ENCODE assay signal across 1 cellular context in the genomic region with DNA sequence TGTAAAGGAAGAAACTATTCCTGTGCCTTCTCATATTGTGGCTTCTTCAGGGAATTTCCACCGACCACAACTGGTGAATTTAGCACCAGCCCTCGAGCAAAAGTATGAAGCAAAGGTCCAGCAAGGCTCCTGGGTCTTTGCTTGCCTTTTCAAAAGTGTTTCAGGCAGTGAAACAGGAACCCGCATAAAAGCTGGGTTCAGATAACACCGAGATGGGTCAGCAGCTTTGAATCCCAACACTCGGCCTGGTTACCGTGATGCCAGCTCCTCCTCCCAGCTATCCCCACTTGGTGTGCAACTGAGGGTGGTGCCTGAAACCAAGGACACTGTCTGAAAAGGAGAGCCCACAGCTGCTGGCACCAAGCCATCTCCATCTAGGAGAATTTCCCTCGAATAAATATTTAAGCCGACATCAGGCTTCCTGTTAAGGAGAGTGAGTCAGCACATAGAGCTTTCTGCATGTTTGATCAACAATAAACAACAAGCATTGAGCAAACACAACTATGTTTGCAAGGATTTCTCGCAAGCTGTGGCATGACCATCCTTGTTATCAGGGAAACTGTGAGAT.
TF ChIP-seq lines count a peak whose summit lies in the region.

No MANE protein-coding gene starts in this region.

TF ChIP-seq in HepG2, 621 proteins besides CTCF, POLR2A, EP300 and RAD21 (continued from another document and continues in another):
- TF ChIP-seq, protein P1, sequence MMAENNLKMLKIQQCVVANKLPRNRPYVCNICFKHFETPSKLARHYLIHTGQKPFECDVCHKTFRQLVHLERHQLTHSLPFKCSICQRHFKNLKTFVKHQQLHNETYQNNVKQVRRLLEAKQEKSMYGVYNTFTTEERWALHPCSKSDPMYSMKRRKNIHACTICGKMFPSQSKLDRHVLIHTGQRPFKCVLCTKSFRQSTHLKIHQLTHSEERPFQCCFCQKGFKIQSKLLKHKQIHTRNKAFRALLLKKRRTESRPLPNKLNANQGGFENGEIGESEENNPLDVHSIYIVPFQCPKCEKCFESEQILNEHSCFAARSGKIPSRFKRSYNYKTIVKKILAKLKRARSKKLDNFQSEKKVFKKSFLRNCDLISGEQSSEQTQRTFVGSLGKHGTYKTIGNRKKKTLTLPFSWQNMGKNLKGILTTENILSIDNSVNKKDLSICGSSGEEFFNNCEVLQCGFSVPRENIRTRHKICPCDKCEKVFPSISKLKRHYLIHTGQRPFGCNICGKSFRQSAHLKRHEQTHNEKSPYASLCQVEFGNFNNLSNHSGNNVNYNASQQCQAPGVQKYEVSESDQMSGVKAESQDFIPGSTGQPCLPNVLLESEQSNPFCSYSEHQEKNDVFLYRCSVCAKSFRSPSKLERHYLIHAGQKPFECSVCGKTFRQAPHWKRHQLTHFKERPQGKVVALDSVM (CRISPR knock-in tag; IDR thresholded peaks at IDR 0.05): no peak
- TF ChIP-seq ZNF101 (CRISPR knock-in tag; IDR thresholded peaks at IDR 0.05; ENCODE audit: borderline replicate concordance, low read depth) (no peak), ZNF577 (CRISPR knock-in tag; IDR thresholded peaks at IDR 0.05; ENCODE audit: borderline replicate concordance, low read depth) (no peak), ZNF256 (CRISPR knock-in tag; conservative IDR thresholded peaks at IDR 0.05) (no peak), ZNF557 (CRISPR knock-in tag; IDR thresholded peaks at IDR 0.05) (no peak), MEIS1 (CRISPR knock-in tag; IDR thresholded peaks at IDR 0.05; ENCODE audit: borderline replicate concordance) (no peak), SUZ12 (IDR thresholded peaks at IDR 0.05; ENCODE audit: low read depth, low read length) (no peak), CENPT (CRISPR knock-in tag; IDR thresholded peaks at IDR 0.05; ENCODE audit: low read depth) (no peak), SPEN (CRISPR knock-in tag; IDR thresholded peaks at IDR 0.05; ENCODE audit: low read depth) (no peak), TP53 (CRISPR knock-in tag; conservative IDR thresholded peaks at IDR 0.05) (no peak), HCFC1 (IDR thresholded peaks at IDR 0.05; ENCODE audit: low read depth, low read length) (no peak), ZSCAN30 (CRISPR knock-in tag; IDR thresholded peaks at IDR 0.05) (no peak), NFE2 (CRISPR knock-in tag; IDR thresholded peaks at IDR 0.05) (peak; percentile 88), IRX3 (CRISPR knock-in tag; IDR thresholded peaks at IDR 0.05; ENCODE audit: borderline replicate concordance, low read depth) (no peak), ZFY (CRISPR knock-in tag; IDR thresholded peaks at IDR 0.05) (no peak; the same call in 1 of the 2 replicates), STAG1 (CRISPR knock-in tag; IDR thresholded peaks at IDR 0.05) (no peak), WIZ (CRISPR knock-in tag; IDR thresholded peaks at IDR 0.05) (no peak), SKI (IDR thresholded peaks at IDR 0.05; ENCODE audit: partially characterized antibody) (no peak), ARID2 (CRISPR knock-in tag; IDR thresholded peaks at IDR 0.05; ENCODE audit: borderline replicate concordance) (no peak)
- TF ChIP-seq, protein P2, sequence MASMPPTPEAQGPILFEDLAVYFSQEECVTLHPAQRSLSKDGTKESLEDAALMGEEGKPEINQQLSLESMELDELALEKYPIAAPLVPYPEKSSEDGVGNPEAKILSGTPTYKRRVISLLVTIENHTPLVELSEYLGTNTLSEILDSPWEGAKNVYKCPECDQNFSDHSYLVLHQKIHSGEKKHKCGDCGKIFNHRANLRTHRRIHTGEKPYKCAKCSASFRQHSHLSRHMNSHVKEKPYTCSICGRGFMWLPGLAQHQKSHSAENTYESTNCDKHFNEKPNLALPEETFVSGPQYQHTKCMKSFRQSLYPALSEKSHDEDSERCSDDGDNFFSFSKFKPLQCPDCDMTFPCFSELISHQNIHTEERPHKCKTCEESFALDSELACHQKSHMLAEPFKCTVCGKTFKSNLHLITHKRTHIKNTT (CRISPR knock-in tag; IDR thresholded peaks at IDR 0.05): no peak
- TF ChIP-seq, protein P3, sequence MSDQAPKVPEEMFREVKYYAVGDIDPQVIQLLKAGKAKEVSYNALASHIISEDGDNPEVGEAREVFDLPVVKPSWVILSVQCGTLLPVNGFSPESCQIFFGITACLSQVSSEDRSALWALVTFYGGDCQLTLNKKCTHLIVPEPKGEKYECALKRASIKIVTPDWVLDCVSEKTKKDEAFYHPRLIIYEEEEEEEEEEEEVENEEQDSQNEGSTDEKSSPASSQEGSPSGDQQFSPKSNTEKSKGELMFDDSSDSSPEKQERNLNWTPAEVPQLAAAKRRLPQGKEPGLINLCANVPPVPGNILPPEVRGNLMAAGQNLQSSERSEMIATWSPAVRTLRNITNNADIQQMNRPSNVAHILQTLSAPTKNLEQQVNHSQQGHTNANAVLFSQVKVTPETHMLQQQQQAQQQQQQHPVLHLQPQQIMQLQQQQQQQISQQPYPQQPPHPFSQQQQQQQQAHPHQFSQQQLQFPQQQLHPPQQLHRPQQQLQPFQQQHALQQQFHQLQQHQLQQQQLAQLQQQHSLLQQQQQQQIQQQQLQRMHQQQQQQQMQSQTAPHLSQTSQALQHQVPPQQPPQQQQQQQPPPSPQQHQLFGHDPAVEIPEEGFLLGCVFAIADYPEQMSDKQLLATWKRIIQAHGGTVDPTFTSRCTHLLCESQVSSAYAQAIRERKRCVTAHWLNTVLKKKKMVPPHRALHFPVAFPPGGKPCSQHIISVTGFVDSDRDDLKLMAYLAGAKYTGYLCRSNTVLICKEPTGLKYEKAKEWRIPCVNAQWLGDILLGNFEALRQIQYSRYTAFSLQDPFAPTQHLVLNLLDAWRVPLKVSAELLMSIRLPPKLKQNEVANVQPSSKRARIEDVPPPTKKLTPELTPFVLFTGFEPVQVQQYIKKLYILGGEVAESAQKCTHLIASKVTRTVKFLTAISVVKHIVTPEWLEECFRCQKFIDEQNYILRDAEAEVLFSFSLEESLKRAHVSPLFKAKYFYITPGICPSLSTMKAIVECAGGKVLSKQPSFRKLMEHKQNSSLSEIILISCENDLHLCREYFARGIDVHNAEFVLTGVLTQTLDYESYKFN (CRISPR knock-in tag; conservative IDR thresholded peaks at IDR 0.05): peak; percentile 76
- TF ChIP-seq, protein P4, sequence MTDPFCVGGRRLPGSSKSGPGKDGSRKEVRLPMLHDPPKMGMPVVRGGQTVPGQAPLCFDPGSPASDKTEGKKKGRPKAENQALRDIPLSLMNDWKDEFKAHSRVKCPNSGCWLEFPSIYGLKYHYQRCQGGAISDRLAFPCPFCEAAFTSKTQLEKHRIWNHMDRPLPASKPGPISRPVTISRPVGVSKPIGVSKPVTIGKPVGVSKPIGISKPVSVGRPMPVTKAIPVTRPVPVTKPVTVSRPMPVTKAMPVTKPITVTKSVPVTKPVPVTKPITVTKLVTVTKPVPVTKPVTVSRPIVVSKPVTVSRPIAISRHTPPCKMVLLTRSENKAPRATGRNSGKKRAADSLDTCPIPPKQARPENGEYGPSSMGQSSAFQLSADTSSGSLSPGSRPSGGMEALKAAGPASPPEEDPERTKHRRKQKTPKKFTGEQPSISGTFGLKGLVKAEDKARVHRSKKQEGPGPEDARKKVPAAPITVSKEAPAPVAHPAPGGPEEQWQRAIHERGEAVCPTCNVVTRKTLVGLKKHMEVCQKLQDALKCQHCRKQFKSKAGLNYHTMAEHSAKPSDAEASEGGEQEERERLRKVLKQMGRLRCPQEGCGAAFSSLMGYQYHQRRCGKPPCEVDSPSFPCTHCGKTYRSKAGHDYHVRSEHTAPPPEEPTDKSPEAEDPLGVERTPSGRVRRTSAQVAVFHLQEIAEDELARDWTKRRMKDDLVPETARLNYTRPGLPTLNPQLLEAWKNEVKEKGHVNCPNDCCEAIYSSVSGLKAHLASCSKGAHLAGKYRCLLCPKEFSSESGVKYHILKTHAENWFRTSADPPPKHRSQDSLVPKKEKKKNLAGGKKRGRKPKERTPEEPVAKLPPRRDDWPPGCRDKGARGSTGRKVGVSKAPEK (CRISPR knock-in tag; IDR thresholded peaks at IDR 0.05; ENCODE audit: borderline replicate concordance): no peak
- TF ChIP-seq, protein P5, sequence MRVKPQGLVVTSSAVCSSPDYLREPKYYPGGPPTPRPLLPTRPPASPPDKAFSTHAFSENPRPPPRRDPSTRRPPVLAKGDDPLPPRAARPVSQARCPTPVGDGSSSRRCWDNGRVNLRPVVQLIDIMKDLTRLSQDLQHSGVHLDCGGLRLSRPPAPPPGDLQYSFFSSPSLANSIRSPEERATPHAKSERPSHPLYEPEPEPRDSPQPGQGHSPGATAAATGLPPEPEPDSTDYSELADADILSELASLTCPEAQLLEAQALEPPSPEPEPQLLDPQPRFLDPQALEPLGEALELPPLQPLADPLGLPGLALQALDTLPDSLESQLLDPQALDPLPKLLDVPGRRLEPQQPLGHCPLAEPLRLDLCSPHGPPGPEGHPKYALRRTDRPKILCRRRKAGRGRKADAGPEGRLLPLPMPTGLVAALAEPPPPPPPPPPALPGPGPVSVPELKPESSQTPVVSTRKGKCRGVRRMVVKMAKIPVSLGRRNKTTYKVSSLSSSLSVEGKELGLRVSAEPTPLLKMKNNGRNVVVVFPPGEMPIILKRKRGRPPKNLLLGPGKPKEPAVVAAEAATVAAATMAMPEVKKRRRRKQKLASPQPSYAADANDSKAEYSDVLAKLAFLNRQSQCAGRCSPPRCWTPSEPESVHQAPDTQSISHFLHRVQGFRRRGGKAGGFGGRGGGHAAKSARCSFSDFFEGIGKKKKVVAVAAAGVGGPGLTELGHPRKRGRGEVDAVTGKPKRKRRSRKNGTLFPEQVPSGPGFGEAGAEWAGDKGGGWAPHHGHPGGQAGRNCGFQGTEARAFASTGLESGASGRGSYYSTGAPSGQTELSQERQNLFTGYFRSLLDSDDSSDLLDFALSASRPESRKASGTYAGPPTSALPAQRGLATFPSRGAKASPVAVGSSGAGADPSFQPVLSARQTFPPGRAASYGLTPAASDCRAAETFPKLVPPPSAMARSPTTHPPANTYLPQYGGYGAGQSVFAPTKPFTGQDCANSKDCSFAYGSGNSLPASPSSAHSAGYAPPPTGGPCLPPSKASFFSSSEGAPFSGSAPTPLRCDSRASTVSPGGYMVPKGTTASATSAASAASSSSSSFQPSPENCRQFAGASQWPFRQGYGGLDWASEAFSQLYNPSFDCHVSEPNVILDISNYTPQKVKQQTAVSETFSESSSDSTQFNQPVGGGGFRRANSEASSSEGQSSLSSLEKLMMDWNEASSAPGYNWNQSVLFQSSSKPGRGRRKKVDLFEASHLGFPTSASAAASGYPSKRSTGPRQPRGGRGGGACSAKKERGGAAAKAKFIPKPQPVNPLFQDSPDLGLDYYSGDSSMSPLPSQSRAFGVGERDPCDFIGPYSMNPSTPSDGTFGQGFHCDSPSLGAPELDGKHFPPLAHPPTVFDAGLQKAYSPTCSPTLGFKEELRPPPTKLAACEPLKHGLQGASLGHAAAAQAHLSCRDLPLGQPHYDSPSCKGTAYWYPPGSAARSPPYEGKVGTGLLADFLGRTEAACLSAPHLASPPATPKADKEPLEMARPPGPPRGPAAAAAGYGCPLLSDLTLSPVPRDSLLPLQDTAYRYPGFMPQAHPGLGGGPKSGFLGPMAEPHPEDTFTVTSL (CRISPR knock-in tag; IDR thresholded peaks at IDR 0.05; ENCODE audit: borderline replicate concordance): peak; percentile 81; the same call in 1 of the 2 replicates
- TF ChIP-seq, protein P6, sequence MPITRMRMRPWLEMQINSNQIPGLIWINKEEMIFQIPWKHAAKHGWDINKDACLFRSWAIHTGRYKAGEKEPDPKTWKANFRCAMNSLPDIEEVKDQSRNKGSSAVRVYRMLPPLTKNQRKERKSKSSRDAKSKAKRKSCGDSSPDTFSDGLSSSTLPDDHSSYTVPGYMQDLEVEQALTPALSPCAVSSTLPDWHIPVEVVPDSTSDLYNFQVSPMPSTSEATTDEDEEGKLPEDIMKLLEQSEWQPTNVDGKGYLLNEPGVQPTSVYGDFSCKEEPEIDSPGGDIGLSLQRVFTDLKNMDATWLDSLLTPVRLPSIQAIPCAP (CRISPR knock-in tag; IDR thresholded peaks at IDR 0.05; ENCODE audit: low read depth): no peak
- TF ChIP-seq, protein P7, sequence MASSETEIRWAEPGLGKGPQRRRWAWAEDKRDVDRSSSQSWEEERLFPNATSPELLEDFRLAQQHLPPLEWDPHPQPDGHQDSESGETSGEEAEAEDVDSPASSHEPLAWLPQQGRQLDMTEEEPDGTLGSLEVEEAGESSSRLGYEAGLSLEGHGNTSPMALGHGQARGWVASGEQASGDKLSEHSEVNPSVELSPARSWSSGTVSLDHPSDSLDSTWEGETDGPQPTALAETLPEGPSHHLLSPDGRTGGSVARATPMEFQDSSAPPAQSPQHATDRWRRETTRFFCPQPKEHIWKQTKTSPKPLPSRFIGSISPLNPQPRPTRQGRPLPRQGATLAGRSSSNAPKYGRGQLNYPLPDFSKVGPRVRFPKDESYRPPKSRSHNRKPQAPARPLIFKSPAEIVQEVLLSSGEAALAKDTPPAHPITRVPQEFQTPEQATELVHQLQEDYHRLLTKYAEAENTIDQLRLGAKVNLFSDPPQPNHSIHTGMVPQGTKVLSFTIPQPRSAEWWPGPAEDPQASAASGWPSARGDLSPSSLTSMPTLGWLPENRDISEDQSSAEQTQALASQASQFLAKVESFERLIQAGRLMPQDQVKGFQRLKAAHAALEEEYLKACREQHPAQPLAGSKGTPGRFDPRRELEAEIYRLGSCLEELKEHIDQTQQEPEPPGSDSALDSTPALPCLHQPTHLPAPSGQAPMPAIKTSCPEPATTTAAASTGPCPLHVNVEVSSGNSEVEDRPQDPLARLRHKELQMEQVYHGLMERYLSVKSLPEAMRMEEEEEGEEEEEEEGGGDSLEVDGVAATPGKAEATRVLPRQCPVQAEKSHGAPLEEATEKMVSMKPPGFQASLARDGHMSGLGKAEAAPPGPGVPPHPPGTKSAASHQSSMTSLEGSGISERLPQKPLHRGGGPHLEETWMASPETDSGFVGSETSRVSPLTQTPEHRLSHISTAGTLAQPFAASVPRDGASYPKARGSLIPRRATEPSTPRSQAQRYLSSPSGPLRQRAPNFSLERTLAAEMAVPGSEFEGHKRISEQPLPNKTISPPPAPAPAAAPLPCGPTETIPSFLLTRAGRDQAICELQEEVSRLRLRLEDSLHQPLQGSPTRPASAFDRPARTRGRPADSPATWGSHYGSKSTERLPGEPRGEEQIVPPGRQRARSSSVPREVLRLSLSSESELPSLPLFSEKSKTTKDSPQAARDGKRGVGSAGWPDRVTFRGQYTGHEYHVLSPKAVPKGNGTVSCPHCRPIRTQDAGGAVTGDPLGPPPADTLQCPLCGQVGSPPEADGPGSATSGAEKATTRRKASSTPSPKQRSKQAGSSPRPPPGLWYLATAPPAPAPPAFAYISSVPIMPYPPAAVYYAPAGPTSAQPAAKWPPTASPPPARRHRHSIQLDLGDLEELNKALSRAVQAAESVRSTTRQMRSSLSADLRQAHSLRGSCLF (CRISPR knock-in tag; IDR thresholded peaks at IDR 0.05; ENCODE audit: borderline replicate concordance): no peak
- TF ChIP-seq, protein P8, sequence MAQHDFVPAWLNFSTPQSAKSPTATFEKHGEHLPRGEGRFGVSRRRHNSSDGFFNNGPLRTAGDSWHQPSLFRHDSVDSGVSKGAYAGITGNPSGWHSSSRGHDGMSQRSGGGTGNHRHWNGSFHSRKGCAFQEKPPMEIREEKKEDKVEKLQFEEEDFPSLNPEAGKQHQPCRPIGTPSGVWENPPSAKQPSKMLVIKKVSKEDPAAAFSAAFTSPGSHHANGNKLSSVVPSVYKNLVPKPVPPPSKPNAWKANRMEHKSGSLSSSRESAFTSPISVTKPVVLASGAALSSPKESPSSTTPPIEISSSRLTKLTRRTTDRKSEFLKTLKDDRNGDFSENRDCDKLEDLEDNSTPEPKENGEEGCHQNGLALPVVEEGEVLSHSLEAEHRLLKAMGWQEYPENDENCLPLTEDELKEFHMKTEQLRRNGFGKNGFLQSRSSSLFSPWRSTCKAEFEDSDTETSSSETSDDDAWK (CRISPR knock-in tag; IDR thresholded peaks at IDR 0.05): no peak
